In the genomic region with DNA sequence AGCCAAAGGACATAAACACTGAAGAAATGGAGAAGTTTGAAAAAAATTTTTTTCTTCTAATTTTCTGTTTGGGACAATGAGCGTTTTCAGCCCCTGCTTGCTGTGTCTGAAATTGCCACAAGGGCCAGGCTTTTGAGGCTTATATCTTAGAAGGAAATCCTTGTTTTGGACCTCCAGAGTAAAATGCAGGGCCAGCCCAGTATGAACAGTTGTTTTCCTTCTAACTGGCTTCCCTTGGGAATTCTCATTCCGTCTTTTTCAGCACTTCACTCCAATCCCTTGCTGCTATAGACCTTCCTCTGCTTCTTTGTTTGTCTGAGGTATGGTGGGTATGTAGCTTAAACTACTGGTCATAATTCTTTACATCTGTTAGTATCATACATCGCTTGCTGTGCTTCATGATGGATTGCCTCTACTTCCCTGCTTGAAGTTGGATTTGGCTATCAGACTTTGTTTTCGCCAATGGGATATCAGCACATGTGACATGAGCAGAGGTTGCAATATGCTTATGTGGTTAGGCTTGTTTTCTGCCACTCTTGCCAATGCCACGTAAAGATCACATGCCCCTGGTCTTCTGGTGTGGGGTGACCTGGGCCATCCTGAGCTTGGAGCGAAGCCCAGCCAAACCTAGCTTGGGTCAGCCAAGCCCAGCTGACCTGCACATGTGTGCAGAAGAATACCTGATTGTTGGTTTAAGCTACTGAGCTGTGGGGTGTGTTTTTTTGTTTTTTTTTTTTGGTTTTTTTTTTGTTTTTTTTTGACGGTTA, we compare ENCODE assay signal across 25 cellular contexts.
"Had no signal": no experiment of that assay in that cellular context is flagged by ENCODE, and none has a peak within 500 bp of the region (broad histone marks: within the 10 kb centered on the region; RNA-seq: fewer than 3 reads in every experiment).

No MANE protein-coding gene starts in this region.

- H3K36me3 ChIP-seq: esophagus muscularis mucosa, gastrocnemius medialis, suprapubic skin, vagina had no signal

- H3K9me3 ChIP-seq: esophagus muscularis mucosa, gastrocnemius medialis, suprapubic skin, vagina had no signal

- H3K27me3 ChIP-seq: esophagus muscularis mucosa, gastrocnemius medialis, suprapubic skin, vagina had no signal

- H3K27ac ChIP-seq: coronary artery, esophagus muscularis mucosa, gastrocnemius medialis, skin epidermis, suprapubic skin, vagina had no signal

- H3K4me3 ChIP-seq: coronary artery, esophagus muscularis mucosa, gastrocnemius medialis, lung, skin epidermis, suprapubic skin, vagina had no signal

- DNase-seq: activated CD4-positive, alpha-beta memory T cell treated with anti-CD3 and anti-CD28 coated beads for 36 hours; activated CD4-positive, alpha-beta T cell treated with anti-CD3 and anti-CD28 coated beads for 48 hours; activated CD4-positive, CD25-positive, alpha-beta regulatory T cell; activated effector memory CD4-positive, alpha-beta T cell treated with Interleukin-2 at 50 U/mL for 16 hours; activated naive CD4-positive, alpha-beta T cell treated with anti-CD3 and anti-CD28 coated beads for 36 hours; activated naive CD8-positive, alpha-beta T cell treated with anti-CD3 and anti-CD28 coated beads, Interleukin-2, amount 10 ng/mL, durations not matched to agents 7 days and 5 days; activated T-cell treated with anti-CD3 and anti-CD28 coated beads, Interleukin-2, amount 50 U/mL, for 72 hours; amniotic stem cell; cerebellar nuclear complex; gastrocnemius medialis; head of caudate nucleus; islet precursor cell; left cardiac atrium; naive thymus-derived CD4-positive, alpha-beta T cell; stimulated activated CD4-positive, alpha-beta T cell treated with anti-CD3 and anti-CD28 coated beads, Interleukin-1b, Interleukin-23, amount 100 ng/mL, for 48 hours; stimulated activated naive CD8-positive, alpha-beta T cell treated with anti-CD3 and anti-CD28 coated beads, Interleukin-15, amount 100 ng/mL, for 72 hours; T-helper 17 cell had no signal

- ATAC-seq: activated T-cell treated with anti-CD3 and anti-CD28 coated beads, Interleukin-2, amount 50 U/mL, for 72 hours; gastrocnemius medialis; naive thymus-derived CD4-positive, alpha-beta T cell; stimulated activated effector memory CD8-positive, alpha-beta T cell treated with anti-CD3 and anti-CD28 coated beads, Interleukin-12 subunit alpha, Interleukin-12 subunit beta, amount 100 ng/mL, for 72 hours; stimulated activated naive CD8-positive, alpha-beta T cell treated with anti-CD3 and anti-CD28 coated beads, Interleukin-15, amount 100 ng/mL, for 72 hours; T-helper 17 cell had no signal

- H3K4me1 ChIP-seq: esophagus muscularis mucosa, gastrocnemius medialis, suprapubic skin, vagina had no signal

- FAIRE-seq: bronchial epithelial cell had no signal
